ENCODE assay signal across 15 cellular contexts in the genomic region with DNA sequence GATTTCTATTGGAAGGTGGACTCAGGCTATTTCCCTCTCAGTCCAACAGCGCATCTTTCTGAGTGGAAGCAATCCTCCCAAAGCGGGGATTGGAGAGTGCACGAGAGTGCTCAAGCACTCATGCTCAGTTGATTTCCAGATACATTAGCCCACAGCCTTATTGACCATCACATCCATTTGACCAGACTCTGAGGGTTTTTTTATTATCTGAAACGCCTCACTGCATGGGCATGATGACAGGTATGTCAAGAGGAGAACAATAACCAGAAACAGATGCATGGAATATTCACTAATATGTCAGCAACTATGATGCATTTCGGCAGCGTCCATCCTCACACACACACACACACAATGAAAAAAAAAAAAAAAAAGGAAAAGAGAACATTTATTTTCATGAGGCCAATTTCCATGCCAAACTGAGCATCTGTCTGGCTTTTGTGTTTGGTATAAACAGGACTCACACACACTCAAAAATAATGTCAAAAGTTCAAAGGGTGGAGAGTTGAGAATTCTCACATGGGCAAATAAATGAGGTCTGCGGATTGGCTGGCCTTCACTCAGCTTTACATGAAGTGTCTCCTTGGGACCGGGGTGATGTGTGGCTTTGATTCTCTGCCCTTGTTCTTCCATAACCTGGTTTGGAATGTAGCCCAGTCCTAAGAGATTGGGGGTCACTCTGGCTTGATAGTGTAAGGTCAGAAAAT.
A peak's percentile ranks its signal among the peaks of the same experiment; 100 is the strongest.
DNase-seq lines count a peak whose midpoint lies in the region; ATAC-seq and TF ChIP-seq lines count a peak whose summit lies in the region.
"Had no signal": no experiment of that assay in that cellular context is flagged by ENCODE, and none has a peak within 500 bp of the region (broad histone marks: within the 10 kb centered on the region; RNA-seq: fewer than 3 reads in every experiment).

No MANE protein-coding gene starts in this region.

- no peaks in the 10 kb centered on the region for H3K9me3 ChIP-seq in cardiac muscle cell (ENCODE audit: low read depth)
- H3K9me3 ChIP-seq in neural cell (ENCODE audit: low read length): no peaks in the 10 kb centered on the region
- no peaks in the 10 kb centered on the region for H3K9me3 ChIP-seq in trophoblast cell (ENCODE audit: insufficient read depth, low read depth, low read length)
- H3K9me3 ChIP-seq: BLaER1 treated with 17β-estradiol and CSF1 and Interleukin-3, amounts not matched to agents 10 nM and 100 nM had no signal

- H3K23ac ChIP-seq in trophoblast cell (ENCODE audit: low read length): no peak overlapping the region

- H3K4me1 ChIP-seq in cardiac muscle cell (ENCODE audit: low read depth) (peaks cover 13% of the 10 kb centered on the region), trophoblast cell (ENCODE audit: control insufficient read depth in 1 of 2, insufficient read depth in 2 of 2, low read length in 2 of 2) (no peaks in the 10 kb centered on the region)

- no peaks in the 10 kb centered on the region for H4K20me1 ChIP-seq in neural cell (ENCODE audit: insufficient read depth)

- WGBS in trophoblast cell (ENCODE audit: extremely low coverage, insufficient coverage, insufficient read length): no CpG with 5 or more reads among the region's 8 CpGs

- no peak overlapping the region for H2BK12ac ChIP-seq in trophoblast cell (ENCODE audit: low read length)

- no peak overlapping the region for H3K4me2 ChIP-seq in neural cell (ENCODE audit: low read length)
- H3K4me2 ChIP-seq in trophoblast cell (ENCODE audit: low read length): no peak overlapping the region
- H3K4me2 ChIP-seq: BLaER1 treated with 17β-estradiol and CSF1 and Interleukin-3, amounts not matched to agents 10 nM and 100 nM had no signal

- H2AK5ac ChIP-seq in trophoblast cell (ENCODE audit: low read length): no peak overlapping the region

- H2BK5ac ChIP-seq in trophoblast cell (ENCODE audit: low read depth, low read length, poor library complexity): no peak overlapping the region

- H3K9me2 ChIP-seq in neural cell (ENCODE audit: insufficient read depth, low read length): no peaks in the 10 kb centered on the region

- H4K12ac ChIP-seq in trophoblast cell (ENCODE audit: low read depth, low read length): no peak overlapping the region

- H3K27ac ChIP-seq in cardiac muscle cell (peak overlapping the region; percentile 22), neural cell (ENCODE audit: low read length) (no peak overlapping the region), trophoblast cell (ENCODE audit: low read depth, low read length) (no peak overlapping the region)
- H3K27ac ChIP-seq: BLaER1 treated with 17β-estradiol and CSF1 and Interleukin-3, amounts not matched to agents 10 nM and 100 nM had no signal

- H3K4me3 ChIP-seq in cardiac muscle cell (no peak overlapping the region), fibroblast of pulmonary artery (replicated peaks; ENCODE audit: low read depth, low read length) (no peak overlapping the region), neural cell (ENCODE audit: low read length) (no peak overlapping the region), trophoblast cell (ENCODE audit: low read depth, low read length) (no peak overlapping the region)
- H3K4me3 ChIP-seq: BLaER1 treated with 17β-estradiol and CSF1 and Interleukin-3, amounts not matched to agents 10 nM and 100 nM; GM12878 had no signal

- H3K9ac ChIP-seq in neural cell (ENCODE audit: low read length) (no peak overlapping the region), trophoblast cell (ENCODE audit: low read length) (no peak overlapping the region)
- H3K9ac ChIP-seq: BLaER1 treated with 17β-estradiol and CSF1 and Interleukin-3, amounts not matched to agents 10 nM and 100 nM had no signal

- H3K4ac ChIP-seq in trophoblast cell (ENCODE audit: low read depth, low read length): no peak overlapping the region

- no peaks in the 10 kb centered on the region for H3F3A ChIP-seq in neural cell (ENCODE audit: insufficient read depth, low read length, poor library complexity, severe bottlenecking)

- H3K79me2 ChIP-seq in neural cell (replicated peaks; ENCODE audit: insufficient read depth, low read length): no peaks in the 10 kb centered on the region
- H3K79me2 ChIP-seq in trophoblast cell (ENCODE audit: control insufficient read depth, insufficient read depth, low read length, poor library complexity): no peaks in the 10 kb centered on the region

- no peak for ATAC-seq in left ventricle myocardium superior
- ATAC-seq: GM12878 had no signal

- H3K79me1 ChIP-seq in trophoblast cell (ENCODE audit: low read length): no peaks in the 10 kb centered on the region

- TF ChIP-seq EP300 in neural cell (conservative IDR thresholded peaks at IDR 0.05; ENCODE audit: poor library complexity, severe bottlenecking): no peak

- no peak overlapping the region for H3K18ac ChIP-seq in trophoblast cell (ENCODE audit: low read length)

- intact Hi-C loops in left ventricle myocardium superior (cut with micrococcal nuclease): no loop called here

- H2AFZ ChIP-seq in neural cell (ENCODE audit: low read depth, low read length) (no peak overlapping the region), trophoblast cell (ENCODE audit: insufficient read depth, low read length, poor library complexity) (no peak overlapping the region)

- DNase-seq in cardiac muscle cell (ENCODE audit: low read depth in 1 of 2, low spot score in 1 of 2) (peak in 1 of 2 donors; percentile 36), left ventricle myocardium superior (no peak), fibroblast of pulmonary artery (ENCODE audit: low read depth) (peak; percentile 4), HuH-7 (ENCODE audit: low spot score) (no peak), germinal center (ENCODE audit: low spot score) (no peak), trophoblast cell (no peak)
- DNase-seq: ACHN; Calu3; CD4-positive, alpha-beta T cell; DMS 273 treated with DMSO at 0.1 percent for 48 hours; GOT3; H9 had no signal

- H4K8ac ChIP-seq in trophoblast cell (ENCODE audit: low read depth, low read length): no peak overlapping the region

- H3K36me3 ChIP-seq in cardiac muscle cell (no peaks in the 10 kb centered on the region), neural cell (ENCODE audit: insufficient read depth, low read length) (no peaks in the 10 kb centered on the region), trophoblast cell (ENCODE audit: control insufficient read depth in 1 of 2, insufficient read depth in 2 of 2, low read length in 2 of 2) (no peaks in the 10 kb centered on the region)
- H3K36me3 ChIP-seq: BLaER1 treated with 17β-estradiol and CSF1 and Interleukin-3, amounts not matched to agents 10 nM and 100 nM had no signal

- TF ChIP-seq CTCF in cardiac muscle cell (IDR thresholded peaks at IDR 0.05; ENCODE audit: low read depth, low read length) (no peak), fibroblast of pulmonary artery (IDR thresholded peaks at IDR 0.05; ENCODE audit: low read length, missing control alignments) (no peak), neural cell (IDR thresholded peaks at IDR 0.05; ENCODE audit: poor library complexity, severe bottlenecking) (no peak)

- no peak for TF ChIP-seq RAD21 in neural cell (conservative IDR thresholded peaks at IDR 0.05)

- H2BK120ac ChIP-seq in trophoblast cell (ENCODE audit: insufficient read depth, low read length, poor library complexity): no peak overlapping the region

- H3K14ac ChIP-seq in trophoblast cell (ENCODE audit: low read length): no peak overlapping the region

- no peak overlapping the region for H4K91ac ChIP-seq in trophoblast cell (ENCODE audit: low read depth, low read length)

- H3K27me3 ChIP-seq in cardiac muscle cell (no peaks in the 10 kb centered on the region), neural cell (ENCODE audit: insufficient read depth, low read depth, low read length) (no peaks in the 10 kb centered on the region), trophoblast cell (ENCODE audit: insufficient read depth, low read length) (no peaks in the 10 kb centered on the region)

TF ChIP-seq in neural cell, 6 proteins besides CTCF, POLR2A, EP300 and RAD21:
- TF ChIP-seq POLR2AphosphoS5 (IDR thresholded peaks at IDR 0.05) (peak; percentile 10), TAF1 (IDR thresholded peaks at IDR 0.05; ENCODE audit: low read depth) (no peak)
TF ChIP-seq in neural cell: peak in this region for 1.
